In genomic region chr14:92930737-92931602, GRCh38 we compare ENCODE assay signal across 22 cellular contexts. TPM values are rescaled to one million over a fixed set of nuclear protein-coding genes. Genes with fewer than 3 reads are reported as not detected.
A peak's percentile ranks its signal among the peaks of the same experiment; 100 is the strongest.
DNase-seq lines count a peak whose midpoint lies in the region; ATAC-seq, FAIRE-seq and TF ChIP-seq lines count a peak whose summit lies in the region.
"Had no signal": no experiment of that assay in that cellular context is flagged by ENCODE, and none has a peak within 500 bp of the region (broad histone marks: within the 10 kb centered on the region; RNA-seq: fewer than 3 reads in every experiment).

No MANE protein-coding gene starts in this region.

- intact Hi-C loops in Right ventricle myocardium inferior (cut with DNase I), result no loop called here
- intact Hi-C loops in heart right ventricle (cut with DNase I), result no loop called here

- no peaks in the 10 kb centered on the region for H3K79me2 ChIP-seq in smooth muscle cell (ENCODE audit: low read depth)

- H4K20me1 ChIP-seq in smooth muscle cell (ENCODE audit: low read depth), result no peaks in the 10 kb centered on the region

- DNase-seq in Right ventricle myocardium inferior (ENCODE audit: missing footprints), result peak; percentile 56
- no peak for DNase-seq in heart right ventricle
- DNase-seq in bronchial epithelial cell (ENCODE audit: low read depth), result peak; percentile 59
- peak; percentile 37 to 70 for DNase-seq in foreskin keratinocyte
- DNase-seq in type B pancreatic cell (ENCODE audit: extremely low spot score, unreplicated experiment), result no peak
- DNase-seq in smooth muscle cell (lab: John Stamatoyannopoulos, UW; ENCODE audit: unreplicated experiment), result no peak
- DNase-seq in NCI-H1105 treated with DMSO at 0.1 percent for 48 hours (lab: John Stamatoyannopoulos, UW), result no peak
- DNase-seq in glomerular visceral epithelial cell (ENCODE audit: extremely low spot score), result no peak
- DNase-seq: activated CD4-positive, alpha-beta T cell treated with anti-CD3 and anti-CD28 coated beads for 36 hours; activated naive CD8-positive, alpha-beta T cell treated with anti-CD3 and anti-CD28 coated beads, Interleukin-2, amount 10 ng/mL, durations not matched to agents 7 days and 5 days; body of pancreas; CD4-positive, CD25-positive, alpha-beta regulatory T cell; GOT3; NCI-H1694 treated with DMSO at 0.1 percent for 48 hours; NCI-H774; psoas muscle; Right ventricle myocardium superior; stimulated activated CD4-positive, alpha-beta T cell treated with anti-CD3 and anti-CD28 coated beads, Interleukin-4, amount 100 ng/mL, for 24 hours had no signal

- H3K4me3 ChIP-seq in heart right ventricle, result no peak overlapping the region
- H3K4me3 ChIP-seq in bronchial epithelial cell (ENCODE audit: low read depth, low read length), result no peak overlapping the region
- H3K4me3 ChIP-seq in smooth muscle cell, result no peak overlapping the region
- H3K4me3 ChIP-seq: body of pancreas, psoas muscle had no signal

- H3K36me3 ChIP-seq in heart right ventricle (peaks cover 0 to 7% (median 0%) of the 10 kb centered on the region in 9 donors), bronchial epithelial cell (ENCODE audit: control insufficient read depth, insufficient read depth, low read length) (peaks cover 2% of the 10 kb centered on the region), smooth muscle cell (ENCODE audit: low read depth) (no peaks in the 10 kb centered on the region)

- no peaks in the 10 kb centered on the region for H3K9me3 Mint-ChIP-seq in type B pancreatic cell
- H3K9me3 Mint-ChIP-seq: activated naive CD8-positive, alpha-beta T cell treated with anti-CD3 and anti-CD28 coated beads, Interleukin-2, amount 10 ng/mL, durations not matched to agents 7 days and 5 days; CD4-positive, CD25-positive, alpha-beta regulatory T cell; nephron had no signal

- H3K27ac Mint-ChIP-seq in type B pancreatic cell, result peak overlapping the region; percentile 28
- H3K27ac Mint-ChIP-seq: activated CD4-positive, alpha-beta T cell treated with anti-CD3 and anti-CD28 coated beads for 36 hours; activated naive CD8-positive, alpha-beta T cell treated with anti-CD3 and anti-CD28 coated beads, Interleukin-2, amount 10 ng/mL, durations not matched to agents 7 days and 5 days; nephron had no signal

- H3K9ac ChIP-seq in smooth muscle cell (ENCODE audit: low read depth), result no peak overlapping the region

- no peak overlapping the region for H3K4me3 Mint-ChIP-seq in type B pancreatic cell
- H3K4me3 Mint-ChIP-seq: activated CD4-positive, alpha-beta T cell treated with anti-CD3 and anti-CD28 coated beads for 36 hours; activated naive CD8-positive, alpha-beta T cell treated with anti-CD3 and anti-CD28 coated beads, Interleukin-2, amount 10 ng/mL, durations not matched to agents 7 days and 5 days; CD4-positive, CD25-positive, alpha-beta regulatory T cell; nephron had no signal

- H3K4me2 ChIP-seq in smooth muscle cell, result no peak overlapping the region

- H3K9me3 ChIP-seq in heart right ventricle, result peaks cover 0 to 3% (median 0%) of the 10 kb centered on the region in 11 donors
- no peaks in the 10 kb centered on the region for H3K9me3 ChIP-seq in smooth muscle cell (replicated peaks; ENCODE audit: low read depth)
- H3K9me3 ChIP-seq: body of pancreas, psoas muscle had no signal

- H3K4me1 Mint-ChIP-seq in type B pancreatic cell (ENCODE audit: unreplicated experiment), result no peaks in the 10 kb centered on the region
- H3K4me1 Mint-ChIP-seq: activated CD4-positive, alpha-beta T cell treated with anti-CD3 and anti-CD28 coated beads for 36 hours; activated naive CD8-positive, alpha-beta T cell treated with anti-CD3 and anti-CD28 coated beads, Interleukin-2, amount 10 ng/mL, durations not matched to agents 7 days and 5 days; CD4-positive, CD25-positive, alpha-beta regulatory T cell had no signal

- no peak for TF ChIP-seq CTCF in heart right ventricle (IDR thresholded peaks at IDR 0.05)
- no peak for TF ChIP-seq CTCF in bronchial epithelial cell (IDR thresholded peaks at IDR 0.05; ENCODE audit: insufficient read depth, low read length, severe bottlenecking)
- TF ChIP-seq CTCF in foreskin keratinocyte (conservative IDR thresholded peaks at IDR 0.05), result no peak
- TF ChIP-seq CTCF in type B pancreatic cell (conservative IDR thresholded peaks at IDR 0.05), result no peak
- TF ChIP-seq CTCF in smooth muscle cell (IDR thresholded peaks at IDR 0.05; ENCODE audit: borderline replicate concordance, insufficient read depth, poor library complexity, severe bottlenecking), result no peak

- no peaks in the 10 kb centered on the region for H3F3A ChIP-seq in smooth muscle cell (ENCODE audit: low read depth)

- H3K27ac ChIP-seq in heart right ventricle (no peak overlapping the region), foreskin keratinocyte (no peak overlapping the region), smooth muscle cell (ENCODE audit: low read depth) (no peak overlapping the region)
- H3K27ac ChIP-seq: body of pancreas, psoas muscle had no signal

- H3K36me3 Mint-ChIP-seq in type B pancreatic cell, result no peaks in the 10 kb centered on the region
- H3K36me3 Mint-ChIP-seq: activated naive CD8-positive, alpha-beta T cell treated with anti-CD3 and anti-CD28 coated beads, Interleukin-2, amount 10 ng/mL, durations not matched to agents 7 days and 5 days; CD4-positive, CD25-positive, alpha-beta regulatory T cell had no signal

- ATAC-seq in Right ventricle myocardium inferior, result no peak
- ATAC-seq in heart right ventricle, result no peak
- peak; percentile 23 for ATAC-seq in foreskin keratinocyte
- ATAC-seq: activated CD4-positive, alpha-beta T cell treated with anti-CD3 and anti-CD28 coated beads for 36 hours; body of pancreas; psoas muscle had no signal

- peaks cover 8% of the 10 kb centered on the region for H3K27me3 Mint-ChIP-seq in type B pancreatic cell
- H3K27me3 Mint-ChIP-seq: activated CD4-positive, alpha-beta T cell treated with anti-CD3 and anti-CD28 coated beads for 36 hours; activated naive CD8-positive, alpha-beta T cell treated with anti-CD3 and anti-CD28 coated beads, Interleukin-2, amount 10 ng/mL, durations not matched to agents 7 days and 5 days had no signal

- no peak overlapping the region for H2AFZ ChIP-seq in smooth muscle cell (ENCODE audit: low read depth)

- 61 to 64% methylated on average over 8 of the region's 8 CpGs for WGBS in heart right ventricle, 2 donors
- 77% methylated on average over 8 of the region's 8 CpGs for WGBS in smooth muscle cell (ENCODE audit: low lambda C conversion rate)

- peak; percentile 32 for FAIRE-seq in bronchial epithelial cell (lab: Jason Lieb, UNC)
- FAIRE-seq: colon, urothelium cell line had no signal

- no peaks in the 10 kb centered on the region for H3K4me1 ChIP-seq in heart right ventricle
- H3K4me1 ChIP-seq in foreskin keratinocyte, result peaks cover 21% of the 10 kb centered on the region
- no peaks in the 10 kb centered on the region for H3K4me1 ChIP-seq in smooth muscle cell (ENCODE audit: low read depth)
- H3K4me1 ChIP-seq: body of pancreas, psoas muscle had no signal

- H3K27me3 ChIP-seq in heart right ventricle (peaks cover 0 to 5% (median 0%) of the 10 kb centered on the region in 7 donors), bronchial epithelial cell (ENCODE audit: control insufficient read depth, insufficient read depth, low read length) (no peaks in the 10 kb centered on the region), foreskin keratinocyte (no peaks in the 10 kb centered on the region), smooth muscle cell (ENCODE audit: low read depth) (no peaks in the 10 kb centered on the region)
- H3K27me3 ChIP-seq: body of pancreas had no signal

RNA-seq across cellular contexts. Expression of gene CHGA, which starts 8.0 kb away (rescaled TPM):
- total RNA-seq in Right ventricle myocardium inferior (not detected), heart right ventricle (not detected), bronchial epithelial cell (not detected in 2 replicates), foreskin keratinocyte (not detected in 2 replicates), type B pancreatic cell (ENCODE audit: low replicate concordance) (1,527 and 3,424 TPM in 2 replicates), smooth muscle cell (not detected in 2 replicates)
- polyA plus RNA-seq in heart right ventricle (under 1 TPM in 1 of 2 donors, not detected in 1; 0.14 TPM), foreskin keratinocyte (not detected in 2 replicates), smooth muscle cell (not detected in 2 replicates)
- total RNA-seq: A172; activated CD4-positive, alpha-beta T cell treated with anti-CD3 and anti-CD28 coated beads for 36 hours; activated naive CD8-positive, alpha-beta T cell treated with anti-CD3 and anti-CD28 coated beads, Interleukin-2, amount 10 ng/mL, durations not matched to agents 7 days and 5 days; CD4-positive, CD25-positive, alpha-beta regulatory T cell; Right ventricle myocardium superior had no signal

Comparison
In these comparisons a context has a peak if more than half of its experiments do, and no peak if none do; other contexts are left out.
1. DNase-seq: peak in Right ventricle myocardium inferior (single experiment), bronchial epithelial cell (single experiment) and foreskin keratinocyte (2 of 2); none in heart right ventricle (0 of 2), type B pancreatic cell (single experiment), smooth muscle cell (single experiment), NCI-H1105 treated with DMSO at 0.1 percent for 48 hours (single experiment) and glomerular visceral epithelial cell (single experiment).
2. RNA of gene CHGA, which starts 8.0 kb away (total RNA-seq): 1,527 to 3,424 TPM in type B pancreatic cell; not detected in foreskin keratinocyte, not detected in Right ventricle myocardium inferior (single experiment), not detected in heart right ventricle, not detected in bronchial epithelial cell and not detected in smooth muscle cell; every median in the first group is over 1,000 times any median in the second.